In the genomic region with DNA sequence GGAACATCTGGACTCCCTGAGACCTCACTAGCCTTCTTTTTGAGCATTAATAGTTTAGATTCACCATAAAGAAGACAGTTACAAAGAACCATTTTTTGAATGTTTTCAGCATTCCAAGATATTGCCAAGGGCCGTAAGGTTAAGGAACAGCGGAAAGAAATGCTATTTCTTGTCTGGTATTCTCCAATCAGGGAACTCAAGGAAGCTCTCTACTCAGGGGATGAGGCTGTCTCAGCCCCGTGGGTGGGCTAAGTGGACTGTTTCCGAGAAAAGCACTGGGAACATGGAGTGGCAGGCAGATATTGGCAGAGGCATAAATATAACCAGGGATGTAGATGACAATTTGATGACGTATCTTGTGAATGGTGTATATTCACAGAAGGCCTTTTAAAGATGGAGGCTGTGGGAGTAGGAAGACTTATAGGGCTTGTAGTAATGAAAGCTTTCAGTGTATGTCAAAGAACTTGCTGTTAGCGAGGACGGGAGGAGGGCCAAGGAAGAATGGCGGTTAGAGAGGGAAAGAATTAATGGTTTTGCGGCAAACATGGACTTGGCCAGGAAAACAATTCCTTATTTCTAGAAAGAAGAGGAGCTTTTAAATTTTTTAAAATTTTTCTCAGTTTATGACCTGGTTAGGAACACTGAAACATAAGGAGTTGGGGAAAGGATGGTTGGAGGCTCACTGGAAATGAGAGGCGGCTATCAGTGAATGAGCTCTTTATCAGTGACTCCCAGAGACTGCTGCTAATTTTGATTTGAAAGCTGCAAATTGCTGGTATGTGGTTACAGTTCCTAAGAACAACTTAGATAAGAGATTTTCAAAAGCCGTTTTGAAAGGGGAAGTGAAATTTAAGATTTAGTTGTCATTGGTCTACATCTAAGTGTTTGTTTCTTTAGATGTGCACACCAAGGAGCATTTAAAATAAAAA, we compare ENCODE assay signal across 8 cellular contexts.
A peak's percentile ranks its signal among the peaks of the same experiment; 100 is the strongest.
DNase-seq lines count a peak whose midpoint lies in the region; ATAC-seq and TF ChIP-seq lines count a peak whose summit lies in the region.

No MANE protein-coding gene starts in this region.

- H4K20me1 ChIP-seq in BLaER1: no peaks in the 10 kb centered on the region

- no peaks in the 10 kb centered on the region for H3K9me3 ChIP-seq in BLaER1
- no peaks in the 10 kb centered on the region for H3K9me3 ChIP-seq in upper lobe of right lung

- H3K27ac ChIP-seq in BLaER1 (peak overlapping the region; percentile 82), dorsolateral prefrontal cortex (peak overlapping the region in 56 of 59 donors; percentile 1 to 92 (median 66)), upper lobe of right lung (peak overlapping the region; percentile 82)

- no peak overlapping the region for H3K27ac Mint-ChIP-seq in activated CD4-positive, alpha-beta memory T cell treated with anti-CD3 and anti-CD28 coated beads for 36 hours
- H3K27ac Mint-ChIP-seq in WTC11: no peak overlapping the region

- H3K4me2 ChIP-seq in BLaER1: peak overlapping the region; percentile 86

- peaks cover 10% of the 10 kb centered on the region for H3K4me1 Mint-ChIP-seq in activated CD4-positive, alpha-beta memory T cell treated with anti-CD3 and anti-CD28 coated beads for 36 hours (ENCODE audit: low read depth)
- peaks cover 20% of the 10 kb centered on the region for H3K4me1 Mint-ChIP-seq in WTC11

- H3K36me3 ChIP-seq in BLaER1: peaks cover 10% of the 10 kb centered on the region; the same call in 1 of the 2 replicates
- H3K36me3 ChIP-seq in upper lobe of right lung: no peaks in the 10 kb centered on the region

- POLR2A ChIA-PET in activated CD4-positive, alpha-beta memory T cell treated with anti-CD3 and anti-CD28 coated beads for 36 hours (lab: Charles Lee): no interaction called here
- POLR2A ChIA-PET in WTC11 (lab: Charles Lee): interaction anchor here (0.7 kb wide), 1 partner anchor 1760 kb away, joined by 7 read pairs; no protein-coding TSS in a partner anchor

- H3K9ac ChIP-seq in BLaER1: peak overlapping the region; percentile 61; the same call in 1 of the 2 replicates

- H3K9me3 Mint-ChIP-seq in activated CD4-positive, alpha-beta memory T cell treated with anti-CD3 and anti-CD28 coated beads for 36 hours: no peaks in the 10 kb centered on the region
- H3K9me3 Mint-ChIP-seq in WTC11: no peaks in the 10 kb centered on the region

- H3K27me3 ChIP-seq in BLaER1 (no peaks in the 10 kb centered on the region), dorsolateral prefrontal cortex (no peaks in the 10 kb centered on the region), upper lobe of right lung (no peaks in the 10 kb centered on the region)

- ATAC-seq in HG03565 (IDR thresholded peaks at IDR 0.05; ENCODE audit: unreplicated experiment): peak; percentile 89
- no peak for ATAC-seq in upper lobe of right lung
- no peak for ATAC-seq in WTC11

- no peaks in the 10 kb centered on the region for H3K36me3 Mint-ChIP-seq in activated CD4-positive, alpha-beta memory T cell treated with anti-CD3 and anti-CD28 coated beads for 36 hours
- H3K36me3 Mint-ChIP-seq in WTC11: no peaks in the 10 kb centered on the region

- TF ChIP-seq CTCF in GM20000 (IDR thresholded peaks at IDR 0.05; ENCODE audit: extremely low read depth, missing control alignments) (no peak), dorsolateral prefrontal cortex (IDR thresholded peaks at IDR 0.05 in 54 of 56, conservative IDR thresholded peaks at IDR 0.05 in 2 of 56; ENCODE audit: low read depth in 1 of 56, partially characterized antibody in 56 of 56) (no peak), upper lobe of right lung (IDR thresholded peaks at IDR 0.05) (no peak), WTC11 (IDR thresholded peaks at IDR 0.05) (no peak)

- H3K4me3 Mint-ChIP-seq in activated CD4-positive, alpha-beta memory T cell treated with anti-CD3 and anti-CD28 coated beads for 36 hours: no peak overlapping the region
- no peak overlapping the region for H3K4me3 Mint-ChIP-seq in WTC11

- DNase-seq in GM20000 (ENCODE audit: low spot score) (peak; percentile 78), dorsolateral prefrontal cortex (peak in 1 of 10 donors; percentile 37), upper lobe of right lung (no peak), HK-2 (ENCODE audit: unreplicated experiment) (no peak), WTC11 (ENCODE audit: low spot score) (no peak)
- DNase-seq in activated CD4-positive, alpha-beta memory T cell treated with anti-CD3 and anti-CD28 coated beads for 36 hours: no peak

- intact Hi-C loops in dorsolateral prefrontal cortex (cut with DNase I) (loop anchor here (5.0 kb wide), 2 partner anchors 113 to 208 kb away; a partner anchor contains a TSS), upper lobe of right lung (cut with DNase I) (no loop called here)
- intact Hi-C loops in activated CD4-positive, alpha-beta memory T cell treated with anti-CD3 and anti-CD28 coated beads for 36 hours (cut with micrococcal nuclease): loop anchor here (5.0 kb wide), 1 partner anchor 108 kb away; no protein-coding TSS in a partner anchor

- H3K27me3 Mint-ChIP-seq in activated CD4-positive, alpha-beta memory T cell treated with anti-CD3 and anti-CD28 coated beads for 36 hours: no peaks in the 10 kb centered on the region
- peaks cover 8% of the 10 kb centered on the region for H3K27me3 Mint-ChIP-seq in WTC11 (ENCODE audit: low read depth)

- H3K4me3 ChIP-seq in BLaER1 (peak overlapping the region; percentile 29; the same call in 1 of the 2 replicates), dorsolateral prefrontal cortex (no peak overlapping the region), upper lobe of right lung (no peak overlapping the region)

- H3K4me1 ChIP-seq in BLaER1 (peaks cover 86% of the 10 kb centered on the region), upper lobe of right lung (peaks cover 37% of the 10 kb centered on the region)

- CTCF ChIA-PET in activated CD4-positive, alpha-beta memory T cell treated with anti-CD3 and anti-CD28 coated beads for 36 hours (lab: Charles Lee): no interaction called here
- CTCF ChIA-PET in WTC11 (lab: Charles Lee): interaction anchor here (1.3 to 1.6 kb wide), 4 partner anchors 8 to 110 kb away, joined by 3 to 5 read pairs (median 4); no protein-coding TSS in a partner anchor

TF ChIP-seq in WTC11, 78 proteins besides CTCF, POLR2A, EP300 and RAD21:
- TF ChIP-seq NR1H2 (CRISPR knock-in tag; IDR thresholded peaks at IDR 0.05) (no peak), TEAD4 (CRISPR knock-in tag; IDR thresholded peaks at IDR 0.05) (no peak), ZNF219 (CRISPR knock-in tag; IDR thresholded peaks at IDR 0.05; ENCODE audit: borderline replicate concordance) (no peak), GTF2I (CRISPR knock-in tag; conservative IDR thresholded peaks at IDR 0.05) (no peak)
- TF ChIP-seq, protein P1, sequence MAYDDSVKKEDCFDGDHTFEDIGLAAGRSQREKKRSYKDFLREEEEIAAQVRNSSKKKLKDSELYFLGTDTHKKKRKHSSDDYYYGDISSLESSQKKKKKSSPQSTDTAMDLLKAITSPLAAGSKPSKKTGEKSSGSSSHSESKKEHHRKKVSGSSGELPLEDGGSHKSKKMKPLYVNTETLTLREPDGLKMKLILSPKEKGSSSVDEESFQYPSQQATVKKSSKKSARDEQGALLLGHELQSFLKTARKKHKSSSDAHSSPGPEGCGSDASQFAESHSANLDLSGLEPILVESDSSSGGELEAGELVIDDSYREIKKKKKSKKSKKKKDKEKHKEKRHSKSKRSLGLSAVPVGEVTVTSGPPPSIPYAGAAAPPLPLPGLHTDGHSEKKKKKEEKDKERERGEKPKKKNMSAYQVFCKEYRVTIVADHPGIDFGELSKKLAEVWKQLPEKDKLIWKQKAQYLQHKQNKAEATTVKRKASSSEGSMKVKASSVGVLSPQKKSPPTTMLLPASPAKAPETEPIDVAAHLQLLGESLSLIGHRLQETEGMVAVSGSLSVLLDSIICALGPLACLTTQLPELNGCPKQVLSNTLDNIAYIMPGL (CRISPR knock-in tag; IDR thresholded peaks at IDR 0.05): no peak
- TF ChIP-seq, protein P2, sequence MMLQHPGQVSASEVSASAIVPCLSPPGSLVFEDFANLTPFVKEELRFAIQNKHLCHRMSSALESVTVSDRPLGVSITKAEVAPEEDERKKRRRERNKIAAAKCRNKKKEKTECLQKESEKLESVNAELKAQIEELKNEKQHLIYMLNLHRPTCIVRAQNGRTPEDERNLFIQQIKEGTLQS (CRISPR knock-in tag; conservative IDR thresholded peaks at IDR 0.05): no peak
